Comparison of ENCODE assay signal across 18 cellular contexts in genomic region chr5:107112207-107112606, GRCh38.
DNase-seq lines count a peak whose midpoint lies in the region; ATAC-seq lines count a peak whose summit lies in the region.
"Had no signal": no experiment of that assay in that cellular context is flagged by ENCODE, and none has a peak within 500 bp of the region (broad histone marks: within the 10 kb centered on the region; RNA-seq: fewer than 3 reads in every experiment).

No MANE protein-coding gene starts in this region.

- H3K27me3 Mint-ChIP-seq in activated naive CD4-positive, alpha-beta T cell treated with anti-CD3 and anti-CD28 coated beads for 36 hours (ENCODE audit: low read depth) = no peaks in the 10 kb centered on the region
- H3K27me3 Mint-ChIP-seq: CD4-positive, CD25-positive, alpha-beta regulatory T cell had no signal

- no peak for ATAC-seq in GM21723 (IDR thresholded peaks at IDR 0.05; ENCODE audit: unreplicated experiment)
- ATAC-seq: HepG2 had no signal

- no peak overlapping the region for H3K27ac Mint-ChIP-seq in activated naive CD4-positive, alpha-beta T cell treated with anti-CD3 and anti-CD28 coated beads for 36 hours
- H3K27ac Mint-ChIP-seq: CD4-positive, CD25-positive, alpha-beta regulatory T cell had no signal

- no peak overlapping the region for H3K4me3 Mint-ChIP-seq in activated naive CD4-positive, alpha-beta T cell treated with anti-CD3 and anti-CD28 coated beads for 36 hours
- H3K4me3 Mint-ChIP-seq: CD4-positive, CD25-positive, alpha-beta regulatory T cell had no signal

- intact Hi-C loops in activated naive CD4-positive, alpha-beta T cell treated with anti-CD3 and anti-CD28 coated beads for 36 hours (cut with micrococcal nuclease) = no loop called here

- peaks cover 9% of the 10 kb centered on the region for H3K9me3 Mint-ChIP-seq in activated naive CD4-positive, alpha-beta T cell treated with anti-CD3 and anti-CD28 coated beads for 36 hours

- DNase-seq in DMS 273 treated with DMSO at 0.1 percent for 48 hours (lab: John Stamatoyannopoulos, UW) (peak; percentile 91), NCI-H2171 (lab: John Stamatoyannopoulos, UW) (peak; percentile 77), NCI-H82 treated with DMSO at 0.1 percent for 48 hours (lab: John Stamatoyannopoulos, UW; ENCODE audit: unreplicated experiment) (peak; percentile 33), inferior parietal cortex (ENCODE audit: extremely low spot score) (peak; percentile 56), T-helper 2 cell (no peak)
- no peak for DNase-seq in activated CD4-positive, alpha-beta T cell treated with anti-CD3 and anti-CD28 coated beads, Interleukin-2, amount 50 U/mL, for 4 hours
- DNase-seq in activated naive CD4-positive, alpha-beta T cell treated with anti-CD3 and anti-CD28 coated beads for 36 hours = no peak
- DNase-seq: BE2C; Caco-2; CD4-positive, CD25-positive, alpha-beta regulatory T cell; KBM-7; NCI-H1105 treated with DMSO at 0.1 percent for 48 hours; NCI-H187; NCI-H2107; PC-9; SIG-M5 had no signal

- no peaks in the 10 kb centered on the region for H3K4me1 Mint-ChIP-seq in activated naive CD4-positive, alpha-beta T cell treated with anti-CD3 and anti-CD28 coated beads for 36 hours (ENCODE audit: low read depth)

- CTCF ChIA-PET in activated naive CD4-positive, alpha-beta T cell treated with anti-CD3 and anti-CD28 coated beads for 36 hours (lab: Charles Lee) = no interaction called here

- no peaks in the 10 kb centered on the region for H3K36me3 Mint-ChIP-seq in activated naive CD4-positive, alpha-beta T cell treated with anti-CD3 and anti-CD28 coated beads for 36 hours (ENCODE audit: low read depth)
- H3K36me3 Mint-ChIP-seq: CD4-positive, CD25-positive, alpha-beta regulatory T cell had no signal

Comparison
In these comparisons a context has a peak if more than half of its experiments do, and no peak if none do; other contexts are left out.
1. DNase-seq: peak in DMS 273 treated with DMSO at 0.1 percent for 48 hours (single experiment), NCI-H2171 (single experiment), NCI-H82 treated with DMSO at 0.1 percent for 48 hours (single experiment) and inferior parietal cortex (single experiment); none in activated CD4-positive, alpha-beta T cell treated with anti-CD3 and anti-CD28 coated beads, Interleukin-2, amount 50 U/mL, for 4 hours (0 of 2), activated naive CD4-positive, alpha-beta T cell treated with anti-CD3 and anti-CD28 coated beads for 36 hours (single experiment) and T-helper 2 cell (0 of 5).